In genomic region chr3:119034256-119035013, GRCh38 we compare ENCODE assay signal across 8 cellular contexts. TPM values are rescaled to one million over a fixed set of nuclear protein-coding genes. Genes with fewer than 3 reads are reported as not detected.
DNase-seq lines count a peak whose midpoint lies in the region; ATAC-seq and TF ChIP-seq lines count a peak whose summit lies in the region.

TSS of gene IGSF11 (minus strand) at chr3:119034846. CDS start at chr3:119034582, 264 bp downstream.

- peak within 1 kb of the TSS; percentile 67 for H3K4me2 ChIP-seq in Karpas-422 (ENCODE audit: low read depth, low read length, poor library complexity, severe bottlenecking)

- 0 to 1% (median 0%) methylated on average over 18 to 80 of the region's 80 CpGs for WGBS in adrenal gland, 4 donors

- H3K36me3 ChIP-seq in Karpas-422 (ENCODE audit: insufficient read depth, low read length): no peaks in the 10 kb centered on the region
- no peaks in the 10 kb centered on the region for H3K36me3 ChIP-seq in adrenal gland (replicated peaks in 1 of 2)
- H3K36me3 ChIP-seq in right atrium auricular region: no peaks in the 10 kb centered on the region
- no peaks in the 10 kb centered on the region for H3K36me3 ChIP-seq in rectal smooth muscle tissue (ENCODE audit: control insufficient read depth, insufficient read depth, low read length)
- no peaks in the 10 kb centered on the region for H3K36me3 ChIP-seq in uterus

- ATAC-seq in GM21737 (IDR thresholded peaks at IDR 0.05; ENCODE audit: unreplicated experiment): peak; percentile 97

- H3K27me3 ChIP-seq in Karpas-422 (ENCODE audit: low read length) (no peaks in the 10 kb centered on the region), adrenal gland (no peaks in the 10 kb centered on the region), right atrium auricular region (no peaks in the 10 kb centered on the region), rectal smooth muscle tissue (ENCODE audit: control insufficient read depth, insufficient read depth, low read length) (no peaks in the 10 kb centered on the region), uterus (peaks cover 0 to 8% of the 10 kb centered on the region in 2 donors)

- intact Hi-C loops in adrenal gland (cut with DNase I): loop anchor here (2.0 to 10.0 kb wide), 4 partner anchors 47 to 152 kb away; no protein-coding TSS in a partner anchor
- intact Hi-C loops in uterus (cut with DNase I; ENCODE audit: low total_unique reads): no loop called here

- no peak within 1 kb of the TSS for H3K27ac ChIP-seq in Karpas-422 (ENCODE audit: low read length)
- H3K27ac ChIP-seq in adrenal gland: peak within 1 kb of the TSS in 3 of 5 donors; percentile 42 to 82 (median 76)
- peak within 1 kb of the TSS; percentile 50 to 55 for H3K27ac ChIP-seq in right atrium auricular region
- H3K27ac ChIP-seq in rectal smooth muscle tissue (ENCODE audit: low read depth, low read length): no peak within 1 kb of the TSS
- H3K27ac ChIP-seq in uterus: no peak within 1 kb of the TSS

- no peaks in the 10 kb centered on the region for H3K9me2 ChIP-seq in Karpas-422 (replicated peaks; ENCODE audit: insufficient read depth, low read length)

- H3K4me3 ChIP-seq in Karpas-422 (ENCODE audit: low read length): peak within 1 kb of the TSS; percentile 60
- peak within 1 kb of the TSS in 3 of 4 donors; percentile 29 to 80 (median 48) for H3K4me3 ChIP-seq in adrenal gland
- H3K4me3 ChIP-seq in right atrium auricular region: peak within 1 kb of the TSS; percentile 61 to 63
- peak within 1 kb of the TSS; percentile 71 for H3K4me3 ChIP-seq in rectal smooth muscle tissue (ENCODE audit: low read length)
- peak within 1 kb of the TSS; percentile 28 to 47 for H3K4me3 ChIP-seq in uterus

- no peaks in the 10 kb centered on the region for H4K20me1 ChIP-seq in Karpas-422 (ENCODE audit: insufficient read depth, low read depth, low read length)

- peak; percentile 83 for DNase-seq in ELF-1 (ENCODE audit: low read depth, low spot score)
- DNase-seq in Karpas-422: peak; percentile 80
- DNase-seq in SW480 (ENCODE audit: low spot score): peak; percentile 63
- DNase-seq in adrenal gland: peak; percentile 79 to 85 (median 84)
- DNase-seq in right atrium auricular region (ENCODE audit: low spot score): no peak
- peak; percentile 18 to 36 for DNase-seq in uterus

- H3K9me3 ChIP-seq in Karpas-422 (ENCODE audit: low read length) (no peaks in the 10 kb centered on the region), adrenal gland (replicated peaks in 1 of 3) (no peaks in the 10 kb centered on the region), right atrium auricular region (no peaks in the 10 kb centered on the region), uterus (no peaks in the 10 kb centered on the region)

- H2AFZ ChIP-seq in Karpas-422 (ENCODE audit: low read length): no peak within 1 kb of the TSS

- H3K9ac ChIP-seq in Karpas-422 (ENCODE audit: low read length) (0 out of 2 replicates have a peak within 1 kb of the TSS, but pooled peaks have one; percentile 6), rectal smooth muscle tissue (ENCODE audit: low read length) (no peak within 1 kb of the TSS)

- TF ChIP-seq CTCF in adrenal gland (IDR thresholded peaks at IDR 0.05): peak in 5 of 6 experiments; percentile 28 to 83 (median 67)
- peak; percentile 57 to 81 for TF ChIP-seq CTCF in right atrium auricular region (IDR thresholded peaks at IDR 0.05)
- TF ChIP-seq CTCF in uterus (IDR thresholded peaks at IDR 0.05): peak in 2 of 4 experiments; percentile 18 to 45

- TF ChIP-seq POLR2A in adrenal gland (IDR thresholded peaks at IDR 0.05): peak; percentile 62 to 80
- TF ChIP-seq POLR2A in uterus (IDR thresholded peaks at IDR 0.05): no peak

- peaks cover 7% of the 10 kb centered on the region for H3K4me1 ChIP-seq in Karpas-422 (ENCODE audit: low read length)
- H3K4me1 ChIP-seq in adrenal gland (replicated peaks in 1 of 2): peaks cover 0 to 12% of the 10 kb centered on the region in 2 donors
- H3K4me1 ChIP-seq in right atrium auricular region: peaks cover 0 to 3% of the 10 kb centered on the region in 2 donors
- no peaks in the 10 kb centered on the region for H3K4me1 ChIP-seq in rectal smooth muscle tissue (ENCODE audit: control insufficient read depth, insufficient read depth, low read length)
- H3K4me1 ChIP-seq in uterus: no peaks in the 10 kb centered on the region

- H3K79me2 ChIP-seq in Karpas-422 (ENCODE audit: low read length): no peaks in the 10 kb centered on the region

RNA-seq across cellular contexts. Expression of gene IGSF11, which starts in this region (rescaled TPM):
- not detected in 2 replicates for total RNA-seq in Karpas-422 (2014; rRNA removed; shearing (Covaris generic); ENCODE audit: low replicate concordance)
- total RNA-seq in adrenal gland (10 to 100 TPM; 14.8 to 31.3 (median 24.8) TPM), right atrium auricular region (1 to 10 TPM; 1.6 to 6.5 TPM), uterus (1 to 10 TPM in 2 of 4 donors, not detected in 2; 1.2 to 4.4 TPM)
- 10 to 100 TPM in 1 of 3 donors, 1 to 10 TPM in 2; 4.1 to 12.8 (median 4.3) TPM for polyA plus RNA-seq in adrenal gland

Comparison
In these comparisons a context has a peak if more than half of its experiments do, and no peak if none do; other contexts are left out.
1. Peak in DNase-seq, H3K4me3 ChIP-seq, H3K9ac ChIP-seq and H3K4me2 ChIP-seq in Karpas-422; RNA of the gene not detected or under 1 TPM.
2. H3K27ac ChIP-seq: peak in adrenal gland (3 of 5) and right atrium auricular region (2 of 2); none in Karpas-422 (single experiment), rectal smooth muscle tissue (single experiment) and uterus (0 of 2).
3. POLR2A ChIP-seq: peak in adrenal gland (2 of 2); none in uterus (0 of 2).
4. Peak in every context shown above with its lines, with median percentiles within 50 percentile points of each other: H3K4me3 ChIP-seq.